Comparison of ENCODE assay signal across 8 cellular contexts in the genomic region with DNA sequence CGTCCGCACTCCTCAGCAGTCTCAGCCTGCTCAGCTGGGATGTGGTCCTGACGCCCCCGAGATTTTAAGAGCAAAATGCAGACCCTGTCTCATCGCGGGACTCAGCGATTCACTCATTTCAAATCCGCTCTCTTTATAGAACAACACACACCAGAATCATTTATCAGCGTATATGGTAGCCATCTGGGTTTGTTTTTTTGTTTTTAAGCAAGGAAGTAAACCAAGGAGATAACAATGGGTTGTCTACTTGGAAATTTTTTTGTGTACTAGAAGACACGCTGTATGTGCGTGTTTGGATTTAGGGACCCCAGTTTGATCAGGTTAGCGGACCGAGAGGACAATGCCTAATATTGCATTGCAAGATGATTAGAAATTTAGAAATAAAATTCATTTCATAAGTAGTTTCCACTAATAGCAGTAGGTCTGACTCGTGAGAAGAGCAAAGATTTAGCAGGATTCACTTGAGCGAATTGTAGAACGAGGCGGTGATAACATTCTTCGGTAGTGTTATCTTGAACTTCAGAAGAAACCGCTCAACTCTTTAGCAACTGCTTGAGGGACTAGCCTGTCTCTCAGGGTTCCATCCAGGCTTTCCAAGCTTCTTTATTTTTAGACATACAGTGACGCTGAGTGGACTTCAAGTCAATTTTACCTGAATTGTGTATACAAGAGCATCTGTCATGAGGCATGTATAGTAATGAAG. TPM values are rescaled to one million over a fixed set of nuclear protein-coding genes. Genes with fewer than 3 reads are reported as not detected.
DNase-seq lines count a peak whose midpoint lies in the region; ATAC-seq lines count a peak whose summit lies in the region.

No MANE protein-coding gene starts in this region.

- H3K4me1 ChIP-seq in iPS DF 6.9 (ENCODE audit: control insufficient read depth, insufficient read depth, low read length) (no peaks in the 10 kb centered on the region), skeletal muscle satellite cell (ENCODE audit: control insufficient read depth, insufficient read depth, low read length) (peaks cover 15% of the 10 kb centered on the region)

- H3K9me3 ChIP-seq in iPS DF 6.9 (ENCODE audit: control insufficient read depth, insufficient read depth, low read length), result no peaks in the 10 kb centered on the region
- H3K9me3 ChIP-seq in skeletal muscle satellite cell (replicated peaks; ENCODE audit: low read length), result no peaks in the 10 kb centered on the region

- peaks cover 5% of the 10 kb centered on the region for H3K36me3 Mint-ChIP-seq in activated T-helper 1 cell treated with anti-CD3 and anti-CD28 coated beads, Interleukin-12 subunit alpha, Interleukin-12 subunit beta, Interleukin-2, Interleukin-4 antibody, amounts not matched to agents 30 ng/mL and 10 ng/mL and 1 ng/mL, durations not matched to agents 14 hours and 24 hours and 36 hours (ENCODE audit: low read depth)

- H3K4me3 ChIP-seq in iPS DF 6.9 (ENCODE audit: low read length) (peak overlapping the region; percentile 75; the same call in 1 of the 2 replicates), skeletal muscle satellite cell (ENCODE audit: low read length) (peak overlapping the region; percentile 85)

- peak overlapping the region; percentile 87 for H3K4me2 ChIP-seq in skeletal muscle satellite cell (ENCODE audit: low read length)

- H3K27me3 ChIP-seq in iPS DF 6.9 (ENCODE audit: control insufficient read depth, insufficient read depth, low read length), result no peaks in the 10 kb centered on the region
- H3K27me3 ChIP-seq in skeletal muscle satellite cell (ENCODE audit: control insufficient read depth, insufficient read depth, low read length), result no peaks in the 10 kb centered on the region

- peak; percentile 12 for ATAC-seq in GM21528 (IDR thresholded peaks at IDR 0.05; ENCODE audit: low FRiP score, unreplicated experiment)

- peak; percentile 71 for DNase-seq in NCI-H1092 treated with DMSO at 0.1 percent for 48 hours (lab: John Stamatoyannopoulos, UW)
- no peak for DNase-seq in NCI-H1092 (lab: John Stamatoyannopoulos, UW)
- peak; percentile 58 for DNase-seq in KBM-7
- DNase-seq in activated T-helper 1 cell treated with anti-CD3 and anti-CD28 coated beads, Interleukin-12 subunit alpha, Interleukin-12 subunit beta, Interleukin-2, Interleukin-4 antibody, amounts not matched to agents 30 ng/mL and 10 ng/mL and 1 ng/mL, durations not matched to agents 14 hours and 24 hours and 36 hours (ENCODE audit: low spot score), result no peak
- DNase-seq in iPS DF 6.9 (ENCODE audit: low read depth, low spot score), result no peak
- DNase-seq in T1000 (lab: John Stamatoyannopoulos, UW), result no peak

- WGBS in iPS DF 6.9 (ENCODE audit: insufficient coverage, insufficient read length), result no CpG with 5 or more reads among the region's 20 CpGs

- H3K36me3 ChIP-seq in iPS DF 6.9 (ENCODE audit: control insufficient read depth, insufficient read depth, low read length), result no peaks in the 10 kb centered on the region
- no peaks in the 10 kb centered on the region for H3K36me3 ChIP-seq in skeletal muscle satellite cell (ENCODE audit: insufficient read depth, low read length)

- H3K27me3 Mint-ChIP-seq in activated T-helper 1 cell treated with anti-CD3 and anti-CD28 coated beads, Interleukin-12 subunit alpha, Interleukin-12 subunit beta, Interleukin-2, Interleukin-4 antibody, amounts not matched to agents 30 ng/mL and 10 ng/mL and 1 ng/mL, durations not matched to agents 14 hours and 24 hours and 36 hours (ENCODE audit: insufficient read depth), result no peaks in the 10 kb centered on the region

- H3K4me3 Mint-ChIP-seq in activated T-helper 1 cell treated with anti-CD3 and anti-CD28 coated beads, Interleukin-12 subunit alpha, Interleukin-12 subunit beta, Interleukin-2, Interleukin-4 antibody, amounts not matched to agents 30 ng/mL and 10 ng/mL and 1 ng/mL, durations not matched to agents 14 hours and 24 hours and 36 hours, result peak overlapping the region; percentile 94

- no peak overlapping the region for H3K27ac ChIP-seq in iPS DF 6.9 (ENCODE audit: low read length)

- H3K27ac Mint-ChIP-seq in activated T-helper 1 cell treated with anti-CD3 and anti-CD28 coated beads, Interleukin-12 subunit alpha, Interleukin-12 subunit beta, Interleukin-2, Interleukin-4 antibody, amounts not matched to agents 30 ng/mL and 10 ng/mL and 1 ng/mL, durations not matched to agents 14 hours and 24 hours and 36 hours, result peak overlapping the region; percentile 92

- H3K9ac ChIP-seq in skeletal muscle satellite cell (ENCODE audit: low read depth, low read length), result peak overlapping the region; percentile 96

- no peaks in the 10 kb centered on the region for H3K9me3 Mint-ChIP-seq in activated T-helper 1 cell treated with anti-CD3 and anti-CD28 coated beads, Interleukin-12 subunit alpha, Interleukin-12 subunit beta, Interleukin-2, Interleukin-4 antibody, amounts not matched to agents 30 ng/mL and 10 ng/mL and 1 ng/mL, durations not matched to agents 14 hours and 24 hours and 36 hours

- intact Hi-C loops in activated T-helper 1 cell treated with anti-CD3 and anti-CD28 coated beads, Interleukin-12 subunit alpha, Interleukin-12 subunit beta, Interleukin-2, Interleukin-4 antibody, amounts not matched to agents 30 ng/mL and 10 ng/mL and 1 ng/mL, durations not matched to agents 14 hours and 24 hours and 36 hours (cut with micrococcal nuclease), result loop anchor here (1.0 to 10.0 kb wide), 7 partner anchors 21 to 434 kb away; partner anchors contain the start of gene APP

- H3K4me1 Mint-ChIP-seq in activated T-helper 1 cell treated with anti-CD3 and anti-CD28 coated beads, Interleukin-12 subunit alpha, Interleukin-12 subunit beta, Interleukin-2, Interleukin-4 antibody, amounts not matched to agents 30 ng/mL and 10 ng/mL and 1 ng/mL, durations not matched to agents 14 hours and 24 hours and 36 hours (ENCODE audit: low read depth), result peaks cover 39% of the 10 kb centered on the region

- in situ Hi-C loops in KBM-7 (cut with MboI; ENCODE audit: low pct_unique_long_range_greater_than_20kb, low sequenced_read_pairs), result no loop called here

RNA-seq across cellular contexts. Expression of gene GABPA, which starts 1.3 kb away (rescaled TPM):
- 26.7 and 26.9 TPM in 2 replicates for total RNA-seq in activated T-helper 1 cell treated with anti-CD3 and anti-CD28 coated beads, Interleukin-12 subunit alpha, Interleukin-12 subunit beta, Interleukin-2, Interleukin-4 antibody, amounts not matched to agents 30 ng/mL and 10 ng/mL and 1 ng/mL, durations not matched to agents 14 hours and 24 hours and 36 hours
- total RNA-seq in skeletal muscle satellite cell (2012; rRNA removed), result 16.6 and 20.8 TPM in 2 replicates

RNA-seq across cellular contexts. Expression of gene ATP5PF, which starts 1.3 kb away (rescaled TPM):
- total RNA-seq in activated T-helper 1 cell treated with anti-CD3 and anti-CD28 coated beads, Interleukin-12 subunit alpha, Interleukin-12 subunit beta, Interleukin-2, Interleukin-4 antibody, amounts not matched to agents 30 ng/mL and 10 ng/mL and 1 ng/mL, durations not matched to agents 14 hours and 24 hours and 36 hours, result 152 and 161 TPM in 2 replicates
- total RNA-seq in skeletal muscle satellite cell (2012; rRNA removed), result 56.8 and 64.2 TPM in 2 replicates

Comparison
In these comparisons a context has a peak if more than half of its experiments do, and no peak if none do; other contexts are left out.
1. DNase-seq: peak in NCI-H1092 treated with DMSO at 0.1 percent for 48 hours (single experiment) and KBM-7 (single experiment); none in NCI-H1092 (single experiment), activated T-helper 1 cell treated with anti-CD3 and anti-CD28 coated beads, Interleukin-12 subunit alpha, Interleukin-12 subunit beta, Interleukin-2, Interleukin-4 antibody, amounts not matched to agents 30 ng/mL and 10 ng/mL and 1 ng/mL, durations not matched to agents 14 hours and 24 hours and 36 hours (single experiment), iPS DF 6.9 (single experiment) and T1000 (single experiment).